16 cellular contexts compared by ENCODE assay signal in the genomic region with DNA sequence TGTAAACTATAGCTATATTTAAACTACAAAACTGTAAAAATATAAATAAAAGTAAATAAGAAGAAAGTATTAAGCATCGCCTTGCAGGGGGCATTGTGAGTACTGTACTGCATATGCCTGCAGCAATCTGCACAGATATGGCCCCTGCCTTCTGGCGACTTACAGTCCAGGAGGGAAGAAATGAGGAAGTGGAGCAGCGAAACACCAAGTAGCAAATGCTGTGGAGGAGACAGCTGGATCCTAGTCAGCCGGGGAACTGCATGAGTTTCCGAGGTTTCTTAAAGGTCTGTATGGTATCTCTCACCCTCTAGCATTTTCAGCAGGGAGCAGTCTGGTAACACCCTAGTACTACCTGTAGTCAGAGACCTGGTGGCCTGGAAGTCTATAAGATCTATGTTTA.
"Had no signal": no experiment of that assay in that cellular context is flagged by ENCODE, and none has a peak within 500 bp of the region (broad histone marks: within the 10 kb centered on the region; RNA-seq: fewer than 3 reads in every experiment).

No MANE protein-coding gene starts in this region.

- H3K36me3 ChIP-seq: ascending aorta, heart right ventricle, neural progenitor cell, ovary, tibial artery, vagina had no signal

- H3K27me3 ChIP-seq: ascending aorta, heart right ventricle, neural progenitor cell, ovary, tibial artery, vagina had no signal

- H3K9ac ChIP-seq: neural progenitor cell had no signal

- ATAC-seq: activated naive CD8-positive, alpha-beta T cell treated with anti-CD3 and anti-CD28 coated beads, Interleukin-2, amount 50 U/mL, for 24 hours; activated T-helper 17 cell treated with anti-CD3 and anti-CD28 coated beads, Interleukin-2, amount 50 U/mL, for 72 hours; heart right ventricle had no signal

- H3K4me3 ChIP-seq: ascending aorta, heart right ventricle, neural progenitor cell, ovary, tibial artery, vagina had no signal

- DNase-seq: activated CD4-positive, alpha-beta T cell treated with anti-CD3 and anti-CD28 coated beads for 1 hour; activated CD4-positive, alpha-beta T cell treated with anti-CD3 and anti-CD28 coated beads, Interleukin-2, amount 50 U/mL, for 4 hours; activated naive CD4-positive, alpha-beta T cell treated with anti-CD3 and anti-CD28 coated beads for 36 hours; activated naive CD8-positive, alpha-beta T cell treated with anti-CD3 and anti-CD28 coated beads, Interleukin-2, amount 50 U/mL, for 24 hours; effector memory CD4-positive, alpha-beta T cell; heart right ventricle; ovary; stimulated activated CD4-positive, alpha-beta T cell treated with anti-CD3 and anti-CD28 coated beads, Interleukin-4, amount 100 ng/mL, for 1 hour; stimulated activated naive B cell treated with anti-CD40 and anti-IgM and Interleukin-4, amounts not matched to agents 10 μg/mL and 1 μg/mL and 100 μg/mL, for 72 hours; T-helper 9 cell; tibial artery had no signal

- H3K4me2 ChIP-seq: neural progenitor cell had no signal

- H3K27ac ChIP-seq: ascending aorta, heart right ventricle, neural progenitor cell, ovary, tibial artery, vagina, VCaP had no signal

- H3K9me3 ChIP-seq: ovary, tibial artery, vagina had no signal

- H2AFZ ChIP-seq: neural progenitor cell had no signal
